In genomic region chr22:25972397-25972796, GRCh38 we compare ENCODE assay signal across 20 cellular contexts.
DNase-seq lines count a peak whose midpoint lies in the region; ATAC-seq and TF ChIP-seq lines count a peak whose summit lies in the region.
"Had no signal": no experiment of that assay in that cellular context is flagged by ENCODE, and none has a peak within 500 bp of the region (broad histone marks: within the 10 kb centered on the region; RNA-seq: fewer than 3 reads in every experiment).

No MANE protein-coding gene starts in this region.

- no peak overlapping the region for H3K4ac ChIP-seq in H9 (ENCODE audit: low read depth, low read length)
- no peak overlapping the region for H3K4ac ChIP-seq in mesendoderm (ENCODE audit: low read depth, low read length)

- H3K27ac Mint-ChIP-seq in H9 = no peak overlapping the region; a peak in 1 of 7 replicates
- peak overlapping the region; percentile 39; the same call in 1 of the 2 replicates for H3K27ac Mint-ChIP-seq in WTC11
- H3K27ac Mint-ChIP-seq: CD4-positive, CD25-positive, alpha-beta regulatory T cell; CD8-positive, alpha-beta T cell had no signal

- H3K9ac ChIP-seq in BLaER1 (no peak overlapping the region), H9 (ENCODE audit: extremely low read depth, insufficient read length, low read length) (no peak overlapping the region), mesendoderm (ENCODE audit: low read length) (no peak overlapping the region)

- H3K79me1 ChIP-seq in H9 (ENCODE audit: insufficient read depth, low read depth, low read length, poor library complexity, severe bottlenecking) (no peaks in the 10 kb centered on the region), mesendoderm (ENCODE audit: low read length) (no peaks in the 10 kb centered on the region)

- H3K79me2 ChIP-seq in H9 (ENCODE audit: insufficient read depth, low read length) = no peaks in the 10 kb centered on the region
- H3K79me2 ChIP-seq in mesendoderm (ENCODE audit: control insufficient read depth, insufficient read depth, low read length) = no peaks in the 10 kb centered on the region

- no peak overlapping the region for H2BK15ac ChIP-seq in H9 (ENCODE audit: low read depth, low read length)
- H2BK15ac ChIP-seq in mesendoderm (replicated peaks; ENCODE audit: low read depth) = no peak overlapping the region

- no peaks in the 10 kb centered on the region for H3K9me3 Mint-ChIP-seq in H9
- H3K9me3 Mint-ChIP-seq in WTC11 = peaks cover 5% of the 10 kb centered on the region; the same call in 1 of the 2 replicates
- H3K9me3 Mint-ChIP-seq: CD8-positive, alpha-beta T cell had no signal

- H3K14ac ChIP-seq in H9 (ENCODE audit: insufficient read depth, low read length) = no peak overlapping the region

- H3T11ph ChIP-seq in H9 (ENCODE audit: low read length) = no peak overlapping the region

- H3K4me3 ChIP-seq in BLaER1 (no peak overlapping the region), mesendoderm (ENCODE audit: low read length) (no peak overlapping the region)
- H3K4me3 ChIP-seq: GM12878 had no signal

- H3K27me3 ChIP-seq in BLaER1 (no peaks in the 10 kb centered on the region), H9 (ENCODE audit: insufficient read depth, low read length) (no peaks in the 10 kb centered on the region), mesendoderm (ENCODE audit: insufficient read depth, low read length, poor library complexity) (no peaks in the 10 kb centered on the region)
- H3K27me3 ChIP-seq: BE2C had no signal

- H3K4me2 ChIP-seq in BLaER1 (peak overlapping the region; percentile 79), H9 (ENCODE audit: insufficient read depth, insufficient read length, low read length) (no peak overlapping the region), mesendoderm (ENCODE audit: low read length) (no peak overlapping the region)

- peak overlapping the region; percentile 58 for H3K27ac ChIP-seq in BLaER1
- H3K27ac ChIP-seq in H9 (ENCODE audit: insufficient read length, low read depth, low read length) = no peak overlapping the region
- H3K27ac ChIP-seq in mesendoderm (ENCODE audit: low read depth, low read length) = no peak overlapping the region
- H3K27ac ChIP-seq: 22Rv1, C4-2B had no signal

- H2AK5ac ChIP-seq in H9 (ENCODE audit: insufficient read length, low read length) = no peak overlapping the region
- H2AK5ac ChIP-seq in mesendoderm (ENCODE audit: low read length) = no peak overlapping the region

- POLR2A ChIA-PET in WTC11 (lab: Charles Lee) = no interaction called here

- H4K5ac ChIP-seq in H9 (ENCODE audit: insufficient read length, low read depth, low read length) = no peak overlapping the region
- H4K5ac ChIP-seq in mesendoderm (ENCODE audit: low read length) = no peak overlapping the region

- H2AFZ ChIP-seq in H9 (ENCODE audit: low read length) = no peak overlapping the region

- TF ChIP-seq CTCF in H9 (conservative IDR thresholded peaks at IDR 0.05) = no peak
- no peak for TF ChIP-seq CTCF in WTC11 (IDR thresholded peaks at IDR 0.05)

- no CpG with 5 or more reads among the region's 9 CpGs for WGBS in H9 (ENCODE audit: extremely low coverage, insufficient read length, low lambda C conversion rate)
- no CpG with 5 or more reads among the region's 9 CpGs for WGBS in mesendoderm (ENCODE audit: extremely low coverage, insufficient coverage, low lambda C conversion rate)

- H2BK5ac ChIP-seq in H9 (ENCODE audit: insufficient read length, low read length) (no peak overlapping the region), mesendoderm (ENCODE audit: low read length) (no peak overlapping the region)

- H3K23me2 ChIP-seq in H9 (ENCODE audit: insufficient read length, low read depth, low read length, poor library complexity, severe bottlenecking) = no peaks in the 10 kb centered on the region

- DNase-seq in H9 (peak; percentile 43), WTC11 (ENCODE audit: low spot score) (no peak), mesendoderm (peak; percentile 3), activated T-cell treated with anti-CD3 and anti-CD28 coated beads for 4 hours (no peak), EL (no peak)
- DNase-seq: AML-193; BE2C; Caco-2; CD4-positive, CD25-positive, alpha-beta regulatory T cell; CD8-positive, alpha-beta T cell; DMS153; DND-41; GDM1; GOT3; HCEC 1CT had no signal

- ATAC-seq in WTC11 (peak; percentile 46), GM18870 (IDR thresholded peaks at IDR 0.05; ENCODE audit: unreplicated experiment) (no peak)
- ATAC-seq: CD8-positive, alpha-beta T cell; GM12878 had no signal

- H3K23ac ChIP-seq in H9 (ENCODE audit: insufficient read length, low read depth, low read length) (no peak overlapping the region), mesendoderm (ENCODE audit: low read length) (no peak overlapping the region)

- no peak overlapping the region for H3K18ac ChIP-seq in H9 (ENCODE audit: insufficient read length, low read depth, low read length)
- no peak overlapping the region for H3K18ac ChIP-seq in mesendoderm (ENCODE audit: low read length)

- H4K91ac ChIP-seq in H9 (ENCODE audit: insufficient read length, low read depth, low read length) = no peak overlapping the region

- H3K56ac ChIP-seq in H9 (ENCODE audit: insufficient read length, low read depth, low read length) (no peak overlapping the region), mesendoderm (ENCODE audit: low read length) (no peak overlapping the region)

- H3K27me3 Mint-ChIP-seq in H9 (ENCODE audit: low read depth) (no peaks in the 10 kb centered on the region; the same call in 1 of the 2 replicates), WTC11 (ENCODE audit: low read depth) (no peaks in the 10 kb centered on the region)

- H3K4me1 ChIP-seq in BLaER1 (peaks cover 67% of the 10 kb centered on the region), H9 (ENCODE audit: insufficient read depth, low read length) (peaks cover 2% of the 10 kb centered on the region; the same call in 1 of the 2 replicates), mesendoderm (ENCODE audit: control insufficient read depth, low read depth, low read length) (peaks cover 15% of the 10 kb centered on the region)
- H3K4me1 ChIP-seq: BE2C, Caco-2 had no signal

- no peaks in the 10 kb centered on the region for H3K36me3 ChIP-seq in BLaER1
- no peaks in the 10 kb centered on the region for H3K36me3 ChIP-seq in mesendoderm (ENCODE audit: control insufficient read depth, insufficient read depth, low read length)
- H3K36me3 ChIP-seq: BE2C had no signal

- no peak overlapping the region for H2BK12ac ChIP-seq in H9 (ENCODE audit: insufficient read length, low read depth, low read length)

- 0 out of 2 replicates have a peak, but pooled peaks cover 4% of the 10 kb centered on the region for H3K9me3 ChIP-seq in BLaER1
- H3K9me3 ChIP-seq in H9 (ENCODE audit: control insufficient read depth, low read depth, low read length) = no peaks in the 10 kb centered on the region
- H3K9me3 ChIP-seq: BE2C, Caco-2 had no signal

- H4K8ac ChIP-seq in H9 (replicated peaks; ENCODE audit: insufficient read length, low read depth, low read length) (no peak overlapping the region), mesendoderm (ENCODE audit: low read depth, low read length) (no peak overlapping the region)

- CTCF ChIA-PET in WTC11 (lab: Charles Lee) = interaction anchor here (1.0 to 2.3 kb wide), 3 partner anchors 12 to 163 kb away, joined by 3 to 12 read pairs (median 3); no protein-coding TSS in a partner anchor

- H4K20me1 ChIP-seq in BLaER1 (no peaks in the 10 kb centered on the region), H9 (ENCODE audit: control insufficient read depth, insufficient read depth, insufficient read length) (no peaks in the 10 kb centered on the region)

- no peak overlapping the region for H2BK20ac ChIP-seq in H9 (ENCODE audit: low read depth, low read length, poor library complexity, severe bottlenecking)

- H2BK120ac ChIP-seq in H9 (ENCODE audit: low read depth, low read length, poor library complexity, severe bottlenecking) (no peak overlapping the region), mesendoderm (ENCODE audit: low read depth, low read length) (no peak overlapping the region)

- H3K4me3 Mint-ChIP-seq in H9 (no peak overlapping the region), WTC11 (no peak overlapping the region)
- H3K4me3 Mint-ChIP-seq: CD4-positive, CD25-positive, alpha-beta regulatory T cell; CD8-positive, alpha-beta T cell had no signal

- H3K36me3 Mint-ChIP-seq in H9 (ENCODE audit: insufficient read depth in 1 of 3, low read depth in 3 of 3) (no peaks in the 10 kb centered on the region), WTC11 (no peaks in the 10 kb centered on the region)
- H3K36me3 Mint-ChIP-seq: CD4-positive, CD25-positive, alpha-beta regulatory T cell; CD8-positive, alpha-beta T cell had no signal

- H3K4me1 Mint-ChIP-seq in H9 = peaks cover 7 to 9% of the 10 kb centered on the region in 2 experiments
- peaks cover 13% of the 10 kb centered on the region for H3K4me1 Mint-ChIP-seq in WTC11
- H3K4me1 Mint-ChIP-seq: CD4-positive, CD25-positive, alpha-beta regulatory T cell had no signal

TF ChIP-seq in WTC11, 78 proteins besides CTCF, POLR2A, EP300 and RAD21:
- TF ChIP-seq NR3C1 (CRISPR knock-in tag; conservative IDR thresholded peaks at IDR 0.05; ENCODE audit: low read depth) = no peak
- no peak for TF ChIP-seq ATF2 (CRISPR knock-in tag; IDR thresholded peaks at IDR 0.05; ENCODE audit: borderline replicate concordance, low read depth)
- TF ChIP-seq MXD4 (CRISPR knock-in tag; IDR thresholded peaks at IDR 0.05; ENCODE audit: borderline replicate concordance) = no peak
- peak; percentile 15; the same call in 1 of the 2 replicates for TF ChIP-seq MAX (CRISPR knock-in tag; IDR thresholded peaks at IDR 0.05)
- no peak for TF ChIP-seq ETV6 (CRISPR knock-in tag; IDR thresholded peaks at IDR 0.05)
- TF ChIP-seq MLX (CRISPR knock-in tag; IDR thresholded peaks at IDR 0.05) = no peak
TF ChIP-seq in WTC11: peak in this region for 1.

Comparison
In these comparisons a context has a peak if more than half of its experiments do, and no peak if none do; other contexts are left out.
1. DNase-seq: peak in H9 (single experiment) and mesendoderm (single experiment); none in WTC11 (single experiment), activated T-cell treated with anti-CD3 and anti-CD28 coated beads for 4 hours (single experiment) and EL (single experiment).